Comparison of ENCODE assay signal across 17 cellular contexts in the genomic region with DNA sequence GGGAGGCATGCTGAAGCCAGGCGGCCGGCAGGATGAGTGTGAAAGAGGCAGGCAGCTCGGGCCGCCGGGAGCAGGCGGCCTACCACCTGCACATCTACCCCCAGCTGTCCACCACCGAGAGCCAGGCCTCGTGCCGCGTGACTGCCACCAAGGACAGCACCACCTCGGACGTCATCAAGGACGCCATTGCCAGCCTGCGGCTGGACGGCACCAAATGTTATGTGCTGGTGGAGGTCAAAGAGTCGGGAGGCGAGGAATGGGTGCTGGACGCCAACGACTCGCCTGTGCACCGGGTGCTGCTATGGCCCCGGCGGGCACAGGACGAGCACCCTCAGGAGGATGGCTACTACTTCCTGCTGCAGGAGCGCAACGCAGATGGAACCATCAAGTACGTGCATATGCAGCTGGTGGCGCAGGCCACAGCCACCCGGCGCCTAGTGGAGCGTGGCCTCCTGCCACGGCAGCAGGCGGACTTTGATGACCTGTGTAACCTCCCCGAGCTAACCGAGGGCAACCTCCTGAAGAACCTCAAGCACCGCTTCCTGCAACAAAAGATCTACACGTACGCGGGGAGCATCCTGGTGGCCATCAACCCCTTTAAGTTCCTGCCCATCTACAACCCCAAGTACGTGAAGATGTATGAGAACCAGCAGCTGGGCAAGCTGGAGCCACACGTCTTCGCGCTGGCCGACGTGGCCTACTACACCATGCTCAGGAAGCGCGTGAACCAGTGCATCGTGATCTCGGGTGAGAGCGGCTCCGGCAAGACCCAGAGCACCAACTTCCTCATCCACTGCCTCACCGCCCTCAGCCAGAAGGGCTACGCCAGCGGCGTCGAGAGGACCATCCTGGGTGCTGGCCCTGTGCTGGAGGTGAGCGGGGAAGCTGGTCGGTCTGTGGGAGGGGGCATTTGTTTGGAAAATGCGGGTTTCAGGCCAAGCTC. TPM values are rescaled to one million over a fixed set of nuclear protein-coding genes. Genes with fewer than 3 reads are reported as not detected.
DNase-seq lines count a peak whose midpoint lies in the region; ATAC-seq and TF ChIP-seq lines count a peak whose summit lies in the region.
"Had no signal": no experiment of that assay in that cellular context is flagged by ENCODE, and none has a peak within 500 bp of the region (broad histone marks: within the 10 kb centered on the region; RNA-seq: fewer than 3 reads in every experiment).

No MANE protein-coding gene starts in this region.

- intact Hi-C loops in activated B cell treated with CpG ODN at 0.5 μM for 24 hours (cut with micrococcal nuclease): no loop called here
- intact Hi-C loops in colonic mucosa (cut with DNase I): no loop called here

- H3K36me3 Mint-ChIP-seq in activated naive CD8-positive, alpha-beta T cell treated with anti-CD3 and anti-CD28 coated beads, Interleukin-2, amount 10 ng/mL, durations not matched to agents 7 days and 5 days: peaks cover 45% of the 10 kb centered on the region
- peaks cover 24% of the 10 kb centered on the region for H3K36me3 Mint-ChIP-seq in activated naive CD8-positive, alpha-beta T cell treated with anti-CD3 and anti-CD28 coated beads, Interleukin-2, amount 50 U/mL, for 24 hours (ENCODE audit: low read depth)
- peaks cover 62% of the 10 kb centered on the region for H3K36me3 Mint-ChIP-seq in activated B cell treated with CpG ODN at 0.5 μM for 24 hours (ENCODE audit: low read depth)
- peaks cover 42 to 62% of the 10 kb centered on the region in 2 donors for H3K36me3 Mint-ChIP-seq in stimulated activated naive B cell treated with anti-CD40 and anti-IgM and Interleukin-4, amounts not matched to agents 10 μg/mL and 1 μg/mL and 100 μg/mL, for 72 hours

- no peak overlapping the region for H3K4me3 Mint-ChIP-seq in activated naive CD8-positive, alpha-beta T cell treated with anti-CD3 and anti-CD28 coated beads, Interleukin-2, amount 10 ng/mL, durations not matched to agents 7 days and 5 days
- H3K4me3 Mint-ChIP-seq in activated naive CD8-positive, alpha-beta T cell treated with anti-CD3 and anti-CD28 coated beads, Interleukin-2, amount 50 U/mL, for 24 hours: no peak overlapping the region
- no peak overlapping the region for H3K4me3 Mint-ChIP-seq in activated B cell treated with CpG ODN at 0.5 μM for 24 hours
- H3K4me3 Mint-ChIP-seq in stimulated activated naive B cell treated with anti-CD40 and anti-IgM and Interleukin-4, amounts not matched to agents 10 μg/mL and 1 μg/mL and 100 μg/mL, for 72 hours: peak overlapping the region in 1 of 2 donors; percentile 10
- H3K4me3 Mint-ChIP-seq: CD8-positive, alpha-beta memory T cell had no signal

- H3K4me3 ChIP-seq in iPS-18c (ENCODE audit: insufficient read depth, low read depth, low read length): peak overlapping the region; percentile 9; the same call in 1 of the 2 replicates
- no peak overlapping the region for H3K4me3 ChIP-seq in mesendoderm (ENCODE audit: low read length)
- no peak overlapping the region for H3K4me3 ChIP-seq in colonic mucosa

- POLR2A ChIA-PET in activated naive CD8-positive, alpha-beta T cell treated with anti-CD3 and anti-CD28 coated beads, Interleukin-2, amount 10 ng/mL, durations not matched to agents 7 days and 5 days (lab: Charles Lee): interaction anchor here (0.7 kb wide), 1 partner anchor 24 kb away, joined by 3 read pairs; no protein-coding TSS in a partner anchor
- POLR2A ChIA-PET in activated B cell treated with CpG ODN at 0.5 μM for 24 hours (lab: Charles Lee): interaction anchor here (0.6 to 1.1 kb wide), 4 partner anchors 24 to 89 kb away, joined by 3 to 6 read pairs (median 4); no protein-coding TSS in a partner anchor

- H3K4me2 ChIP-seq in mesendoderm (ENCODE audit: low read length): no peak overlapping the region

- no peak overlapping the region for H3K27ac ChIP-seq in mesendoderm (ENCODE audit: low read depth, low read length)
- H3K27ac ChIP-seq in colonic mucosa: no peak overlapping the region
- H3K27ac ChIP-seq: 22Rv1 had no signal

- no peaks in the 10 kb centered on the region for H3K27me3 ChIP-seq in mesendoderm (ENCODE audit: insufficient read depth, low read length, poor library complexity)
- no peaks in the 10 kb centered on the region for H3K27me3 ChIP-seq in colonic mucosa

- no peak for DNase-seq in activated naive CD8-positive, alpha-beta T cell treated with anti-CD3 and anti-CD28 coated beads, Interleukin-2, amount 10 ng/mL, durations not matched to agents 7 days and 5 days
- no peak for DNase-seq in activated naive CD8-positive, alpha-beta T cell treated with anti-CD3 and anti-CD28 coated beads, Interleukin-2, amount 50 U/mL, for 24 hours
- DNase-seq in activated B cell treated with CpG ODN at 0.5 μM for 24 hours (no peak), AG20443 (ENCODE audit: low spot score) (no peak), mesendoderm (no peak), colonic mucosa (no peak)
- no peak for DNase-seq in stimulated activated naive B cell treated with anti-CD40 and anti-IgM and Interleukin-4, amounts not matched to agents 10 μg/mL and 1 μg/mL and 100 μg/mL, for 72 hours
- DNase-seq: CD8-positive, alpha-beta memory T cell; GF-D8; Kasumi-1; NCI-H1105; NCI-H1694; NCI-H226; NCI-H524 treated with DMSO at 0.1 percent for 48 hours; SIG-M5 had no signal

- no peak overlapping the region for H2BK5ac ChIP-seq in mesendoderm (ENCODE audit: low read length)

- no peak overlapping the region for H3K23ac ChIP-seq in mesendoderm (ENCODE audit: low read length)

- H3K79me1 ChIP-seq in mesendoderm (ENCODE audit: low read length): peaks cover 19% of the 10 kb centered on the region

- no peak overlapping the region for H2BK120ac ChIP-seq in mesendoderm (ENCODE audit: low read depth, low read length)

- WGBS in mesendoderm (ENCODE audit: extremely low coverage, insufficient coverage, low lambda C conversion rate): no CpG with 5 or more reads among the region's 59 CpGs

- H3K18ac ChIP-seq in mesendoderm (ENCODE audit: low read length): no peak overlapping the region

- H4K8ac ChIP-seq in mesendoderm (ENCODE audit: low read depth, low read length): no peak overlapping the region

- H3K4me1 ChIP-seq in mesendoderm (ENCODE audit: control insufficient read depth, low read depth, low read length): no peaks in the 10 kb centered on the region
- peaks cover 5% of the 10 kb centered on the region for H3K4me1 ChIP-seq in colonic mucosa

- H3K56ac ChIP-seq in mesendoderm (ENCODE audit: low read length): no peak overlapping the region

- peak overlapping the region; percentile 40 for H3K27ac Mint-ChIP-seq in activated naive CD8-positive, alpha-beta T cell treated with anti-CD3 and anti-CD28 coated beads, Interleukin-2, amount 10 ng/mL, durations not matched to agents 7 days and 5 days
- no peak overlapping the region for H3K27ac Mint-ChIP-seq in activated naive CD8-positive, alpha-beta T cell treated with anti-CD3 and anti-CD28 coated beads, Interleukin-2, amount 50 U/mL, for 24 hours
- peak overlapping the region; percentile 76 for H3K27ac Mint-ChIP-seq in activated B cell treated with CpG ODN at 0.5 μM for 24 hours
- peak overlapping the region; percentile 20 for H3K27ac Mint-ChIP-seq in stimulated activated naive B cell treated with anti-CD40 and anti-IgM and Interleukin-4, amounts not matched to agents 10 μg/mL and 1 μg/mL and 100 μg/mL, for 72 hours

- TF ChIP-seq CTCF in activated B cell treated with CpG ODN at 0.5 μM for 24 hours (IDR thresholded peaks at IDR 0.05) (no peak), colonic mucosa (IDR thresholded peaks at IDR 0.05) (no peak)

- H3K36me3 ChIP-seq in mesendoderm (ENCODE audit: control insufficient read depth, insufficient read depth, low read length) (peaks cover 5% of the 10 kb centered on the region), colonic mucosa (no peaks in the 10 kb centered on the region)

- no peak overlapping the region for H4K5ac ChIP-seq in mesendoderm (ENCODE audit: low read length)

- H3K4ac ChIP-seq in mesendoderm (ENCODE audit: low read depth, low read length): no peak overlapping the region

- H3K79me2 ChIP-seq in mesendoderm (ENCODE audit: control insufficient read depth, insufficient read depth, low read length): peaks cover 11% of the 10 kb centered on the region

- CTCF ChIA-PET in activated B cell treated with CpG ODN at 0.5 μM for 24 hours (lab: Charles Lee): no interaction called here

- no peaks in the 10 kb centered on the region for H3K9me3 ChIP-seq in iPS-18c (ENCODE audit: control insufficient read depth, insufficient read depth, low read length)
- no peaks in the 10 kb centered on the region for H3K9me3 ChIP-seq in colonic mucosa

- no peak overlapping the region for H2BK15ac ChIP-seq in mesendoderm (replicated peaks; ENCODE audit: low read depth)

- H3K9ac ChIP-seq in mesendoderm (ENCODE audit: low read length) (no peak overlapping the region), colonic mucosa (ENCODE audit: low read depth in 2 of 2, low read length in 2 of 2) (no peak overlapping the region)

- H3K27me3 Mint-ChIP-seq in activated naive CD8-positive, alpha-beta T cell treated with anti-CD3 and anti-CD28 coated beads, Interleukin-2, amount 10 ng/mL, durations not matched to agents 7 days and 5 days: no peaks in the 10 kb centered on the region
- H3K27me3 Mint-ChIP-seq in activated naive CD8-positive, alpha-beta T cell treated with anti-CD3 and anti-CD28 coated beads, Interleukin-2, amount 50 U/mL, for 24 hours: no peaks in the 10 kb centered on the region
- no peaks in the 10 kb centered on the region for H3K27me3 Mint-ChIP-seq in activated B cell treated with CpG ODN at 0.5 μM for 24 hours
- no peaks in the 10 kb centered on the region for H3K27me3 Mint-ChIP-seq in stimulated activated naive B cell treated with anti-CD40 and anti-IgM and Interleukin-4, amounts not matched to agents 10 μg/mL and 1 μg/mL and 100 μg/mL, for 72 hours
- H3K27me3 Mint-ChIP-seq: CD8-positive, alpha-beta memory T cell had no signal

- no peak for ATAC-seq in activated naive CD8-positive, alpha-beta T cell treated with anti-CD3 and anti-CD28 coated beads, Interleukin-2, amount 10 ng/mL, durations not matched to agents 7 days and 5 days (ENCODE audit: low read depth)
- ATAC-seq in activated naive CD8-positive, alpha-beta T cell treated with anti-CD3 and anti-CD28 coated beads, Interleukin-2, amount 50 U/mL, for 24 hours: no peak
- ATAC-seq in activated B cell treated with CpG ODN at 0.5 μM for 24 hours (ENCODE audit: low read depth): peak; percentile 33
- no peak for ATAC-seq in stimulated activated naive B cell treated with anti-CD40 and anti-IgM and Interleukin-4, amounts not matched to agents 10 μg/mL and 1 μg/mL and 100 μg/mL, for 72 hours (replicated peaks)

- H3K9me3 Mint-ChIP-seq in activated naive CD8-positive, alpha-beta T cell treated with anti-CD3 and anti-CD28 coated beads, Interleukin-2, amount 10 ng/mL, durations not matched to agents 7 days and 5 days: no peaks in the 10 kb centered on the region
- H3K9me3 Mint-ChIP-seq in activated naive CD8-positive, alpha-beta T cell treated with anti-CD3 and anti-CD28 coated beads, Interleukin-2, amount 50 U/mL, for 24 hours: no peaks in the 10 kb centered on the region
- H3K9me3 Mint-ChIP-seq in activated B cell treated with CpG ODN at 0.5 μM for 24 hours: no peaks in the 10 kb centered on the region
- peaks cover 0 to 3% of the 10 kb centered on the region in 2 donors for H3K9me3 Mint-ChIP-seq in stimulated activated naive B cell treated with anti-CD40 and anti-IgM and Interleukin-4, amounts not matched to agents 10 μg/mL and 1 μg/mL and 100 μg/mL, for 72 hours

- H2AK5ac ChIP-seq in mesendoderm (ENCODE audit: low read length): no peak overlapping the region

- peaks cover 26% of the 10 kb centered on the region for H3K4me1 Mint-ChIP-seq in activated naive CD8-positive, alpha-beta T cell treated with anti-CD3 and anti-CD28 coated beads, Interleukin-2, amount 10 ng/mL, durations not matched to agents 7 days and 5 days
- H3K4me1 Mint-ChIP-seq in activated naive CD8-positive, alpha-beta T cell treated with anti-CD3 and anti-CD28 coated beads, Interleukin-2, amount 50 U/mL, for 24 hours: peaks cover 23% of the 10 kb centered on the region
- H3K4me1 Mint-ChIP-seq in activated B cell treated with CpG ODN at 0.5 μM for 24 hours: peaks cover 71% of the 10 kb centered on the region
- peaks cover 43 to 72% of the 10 kb centered on the region in 2 donors for H3K4me1 Mint-ChIP-seq in stimulated activated naive B cell treated with anti-CD40 and anti-IgM and Interleukin-4, amounts not matched to agents 10 μg/mL and 1 μg/mL and 100 μg/mL, for 72 hours

RNA-seq across cellular contexts. Expression of gene MYO9B, which starts 26.4 kb away (rescaled TPM):
- 100 to 1,000 TPM; 275 to 285 TPM for total RNA-seq in activated naive CD8-positive, alpha-beta T cell treated with anti-CD3 and anti-CD28 coated beads, Interleukin-2, amount 10 ng/mL, durations not matched to agents 7 days and 5 days
- 217 and 239 TPM in 2 replicates for total RNA-seq in activated B cell treated with CpG ODN at 0.5 μM for 24 hours
- polyA plus RNA-seq in mesendoderm (2013, experiment 1 of 2): 28.8 TPM
- polyA plus RNA-seq in mesendoderm (2013, experiment 2 of 2): 29.1 TPM
- 10 to 100 TPM; 56.5 to 89.2 TPM for total RNA-seq in colonic mucosa

RNA-seq across cellular contexts. Expression of gene HAUS8, which starts 26.7 kb away (rescaled TPM):
- 10 to 100 TPM; 50.7 to 51.7 TPM for total RNA-seq in activated naive CD8-positive, alpha-beta T cell treated with anti-CD3 and anti-CD28 coated beads, Interleukin-2, amount 10 ng/mL, durations not matched to agents 7 days and 5 days
- total RNA-seq in activated B cell treated with CpG ODN at 0.5 μM for 24 hours (15.8 and 17.8 TPM in 2 replicates), colonic mucosa (10 to 100 TPM; 10.6 to 29.8 TPM)
- polyA plus RNA-seq in mesendoderm (2013, experiment 1 of 2): 24.9 TPM
- polyA plus RNA-seq in mesendoderm (2013, experiment 2 of 2): 24.3 TPM
